1 cellular context compared by ENCODE assay signal in genomic region chr1:200869753-200870391, GRCh38.
TF ChIP-seq lines count a peak whose summit lies in the region.

No MANE protein-coding gene starts in this region.

TF ChIP-seq in GM12878, 131 proteins besides CTCF, POLR2A, EP300 and RAD21 (continued from another document):
- TF ChIP-seq CBX3 (IDR thresholded peaks at IDR 0.05; ENCODE audit: borderline replicate concordance, low read depth), result no peak
- no peak; the same call in 2 of the 3 replicates for TF ChIP-seq POU2F2 (IDR thresholded peaks at IDR 0.05; ENCODE audit: borderline replicate concordance, low read depth, low read length)
- peak; percentile 78 for TF ChIP-seq BHLHE40 (IDR thresholded peaks at IDR 0.05; ENCODE audit: borderline replicate concordance in 1 of 2, low read depth in 2 of 2, low read length in 1 of 2)
- peak; percentile 69; the same call in 1 of the 2 replicates for TF ChIP-seq ATF2 (IDR thresholded peaks at IDR 0.05; ENCODE audit: low read length)
- TF ChIP-seq SMARCA5 (IDR thresholded peaks at IDR 0.05), result peak; percentile 93
- TF ChIP-seq ESRRA (IDR thresholded peaks at IDR 0.05; ENCODE audit: low read length), result no peak
- TF ChIP-seq EZH2 (IDR thresholded peaks at IDR 0.05; ENCODE audit: borderline replicate concordance, control insufficient read depth, low read depth, low read length), result no peak
- TF ChIP-seq ZNF24 (IDR thresholded peaks at IDR 0.05), result peak; percentile 76; the same call in 1 of the 2 replicates
- TF ChIP-seq RELB (IDR thresholded peaks at IDR 0.05; ENCODE audit: low read depth), result peak; percentile 68
- TF ChIP-seq JUND (IDR thresholded peaks at IDR 0.05; ENCODE audit: low read depth, low read length), result peak; percentile 79
- TF ChIP-seq HDGF (IDR thresholded peaks at IDR 0.05), result peak; percentile 19; the same call in 1 of the 2 replicates
- peak; percentile 73 for TF ChIP-seq CBFB (IDR thresholded peaks at IDR 0.05; ENCODE audit: low read depth)
- no peak; the same call in none of the 2 replicates for TF ChIP-seq SPI1 (IDR thresholded peaks at IDR 0.05; ENCODE audit: borderline replicate concordance, insufficient read depth, low read depth, low read length)
- peak in 1 of 2 experiments; percentile 89; a peak in 2 of 4 replicates for TF ChIP-seq ETV6 (conservative IDR thresholded peaks at IDR 0.05 in 1 of 2, IDR thresholded peaks at IDR 0.05 in 1 of 2; ENCODE audit: borderline replicate concordance in 1 of 2, low read depth in 1 of 2)
- TF ChIP-seq SP1 (IDR thresholded peaks at IDR 0.05; ENCODE audit: low read depth, low read length), result no peak
- TF ChIP-seq MXI1 (IDR thresholded peaks at IDR 0.05; ENCODE audit: low read depth, low read length), result no peak
- no peak for TF ChIP-seq ZNF274 (IDR thresholded peaks at IDR 0.05; ENCODE audit: insufficient read depth, insufficient read length)
- peak; percentile 93 for TF ChIP-seq EED (IDR thresholded peaks at IDR 0.05; ENCODE audit: low read depth)
- TF ChIP-seq FOXK2 (IDR thresholded peaks at IDR 0.05), result no peak
- no peak for TF ChIP-seq PBX3 (IDR thresholded peaks at IDR 0.05; ENCODE audit: insufficient replicate concordance, low read depth, low read length)
- no peak for TF ChIP-seq CBX5 (IDR thresholded peaks at IDR 0.05; ENCODE audit: low read depth)
- peak; percentile 74 for TF ChIP-seq BCL11A (IDR thresholded peaks at IDR 0.05; ENCODE audit: low read depth, low read length)
- TF ChIP-seq ZNF687 (IDR thresholded peaks at IDR 0.05), result peak; percentile 90
- TF ChIP-seq RBBP5 (conservative IDR thresholded peaks at IDR 0.05), result no peak
TF ChIP-seq in GM12878: peak in this region for 47.
